Comparison of ENCODE assay signal across 8 cellular contexts in the genomic region with DNA sequence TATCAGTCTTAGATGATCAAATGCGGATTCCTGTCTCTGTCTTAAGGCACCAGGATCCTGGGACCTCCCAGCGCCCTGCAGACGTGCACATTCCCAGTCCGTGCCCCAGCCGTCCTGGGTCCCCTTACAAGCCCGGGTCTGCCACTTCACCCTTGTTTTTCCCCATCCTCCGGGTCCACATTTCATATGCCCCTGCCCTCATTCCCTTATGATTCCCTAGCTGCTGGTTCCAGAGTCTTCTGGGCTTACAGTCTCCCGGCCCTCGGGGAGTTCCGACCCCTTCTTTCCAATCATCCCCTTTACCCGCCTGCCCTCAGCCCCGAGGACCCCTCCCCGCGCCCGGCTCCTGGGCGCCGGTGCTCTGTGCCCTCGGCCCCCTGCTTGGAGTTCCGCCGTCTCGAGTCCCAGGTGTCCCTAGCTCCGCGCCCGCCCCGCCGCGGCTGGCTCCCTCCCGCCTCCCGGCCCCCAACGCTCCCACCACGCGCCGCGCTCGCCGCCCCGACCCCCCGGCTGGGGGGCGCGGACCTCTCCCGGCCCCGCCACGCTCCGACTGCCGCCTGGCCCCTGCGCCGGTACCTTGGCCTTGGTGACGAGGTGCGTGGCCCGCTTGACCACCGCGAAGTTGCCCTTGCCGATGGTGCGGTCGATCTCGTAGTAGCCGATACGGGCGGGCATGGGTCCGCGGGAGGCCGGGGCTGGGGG. TPM values are rescaled to one million over a fixed set of nuclear protein-coding genes. Genes with fewer than 3 reads are reported as not detected.
DNase-seq lines count a peak whose midpoint lies in the region; ATAC-seq and TF ChIP-seq lines count a peak whose summit lies in the region.

No MANE protein-coding gene starts in this region.

- H3F3A ChIP-seq in PC-3 (ENCODE audit: low read length, unreplicated experiment): no peaks in the 10 kb centered on the region

- no peaks in the 10 kb centered on the region for H3K36me3 ChIP-seq in PC-3 (ENCODE audit: low read depth, low read length)

- peak overlapping the region; percentile 95 for H3K4me3 ChIP-seq in PC-3 (ENCODE audit: low read length)
- peak overlapping the region; percentile 83 for H3K4me3 ChIP-seq in retinal pigment epithelial cell (ENCODE audit: low read length)

- DNase-seq in 8988T (peak; percentile 53), PC-3 (peak; percentile 33), hypothalamus (lab: John Stamatoyannopoulos, UW) (peak in 37 of 51 donors; percentile 23 to 82 (median 57)), retinal pigment epithelial cell (ENCODE audit: low read depth) (no peak), NCI-H2107 (lab: John Stamatoyannopoulos, UW) (no peak)

- TF ChIP-seq POLR2A in GM18505 (IDR thresholded peaks at IDR 0.05; ENCODE audit: borderline replicate concordance, extremely low read depth, insufficient read depth, insufficient read length): no peak

- H3K79me2 ChIP-seq in PC-3 (ENCODE audit: low read length): peaks cover 53% of the 10 kb centered on the region

- H3K9me3 ChIP-seq in PC-3 (ENCODE audit: low read length): no peaks in the 10 kb centered on the region

- no peaks in the 10 kb centered on the region for H3K27me3 ChIP-seq in PC-3 (ENCODE audit: low read length)

- H3K27ac ChIP-seq in PC-3 (ENCODE audit: low read length) (peak overlapping the region; percentile 31), angular gyrus (ENCODE audit: low read depth, low read length) (peak overlapping the region; percentile 95)

- CTCF ChIA-PET in PC-3 (lab: Charles Lee): interaction anchor here (0.6 kb wide), 1 partner anchor 210 kb away, joined by 3 read pairs; no protein-coding TSS in a partner anchor

- ATAC-seq in GM18505 (IDR thresholded peaks at IDR 0.05; ENCODE audit: unreplicated experiment): peak; percentile 22
- ATAC-seq in HG02973 (IDR thresholded peaks at IDR 0.05; ENCODE audit: unreplicated experiment): peak; percentile 8
- peak; percentile 32 for ATAC-seq in PC-3

- POLR2A ChIA-PET in PC-3 (lab: Charles Lee; ENCODE audit: unreplicated experiment): interaction anchor here (0.7 kb wide), 1 partner anchor 315 kb away, joined by 9 read pairs; no protein-coding TSS in a partner anchor

- peak overlapping the region; percentile 89 for H3K9ac ChIP-seq in PC-3 (ENCODE audit: low read length)

- H3K4me1 ChIP-seq in PC-3 (ENCODE audit: insufficient read depth, low read length): peaks cover 41% of the 10 kb centered on the region

- H3K4me2 ChIP-seq in PC-3 (ENCODE audit: low read length): peak overlapping the region; percentile 94

- BruUV-seq in PC-3 (replicated peaks; lab: Mats Ljungman, UMichigan): no TSS peak

- peak overlapping the region; percentile 44; the same call in 1 of the 2 replicates for H2AFZ ChIP-seq in PC-3 (ENCODE audit: low read length)

- intact Hi-C loops in PC-3 (cut with micrococcal nuclease): loop anchor here (1.0 to 2.0 kb wide), 2 partner anchors 25 to 86 kb away; no protein-coding TSS in a partner anchor

- TF ChIP-seq CTCF in PC-3 (conservative IDR thresholded peaks at IDR 0.05; ENCODE audit: low read depth, low read length): no peak
- no peak for TF ChIP-seq CTCF in retinal pigment epithelial cell (conservative IDR thresholded peaks at IDR 0.05; ENCODE audit: low read depth, low read length)

- H4K20me1 ChIP-seq in PC-3 (ENCODE audit: low read length): peaks cover 48% of the 10 kb centered on the region

- no peaks in the 10 kb centered on the region for H3K9me2 ChIP-seq in PC-3 (replicated peaks; ENCODE audit: low read length)

RNA-seq across cellular contexts. Expression of a gene that starts 0.5 kb away (rescaled TPM):
- 14.5 and 17.4 TPM in 2 replicates for total RNA-seq in PC-3 (2014; rRNA removed)

RNA-seq across cellular contexts. Expression of a gene that starts 46.4 kb away (rescaled TPM):
- total RNA-seq in PC-3 (2014; rRNA removed): 88.6 and 91.6 TPM in 2 replicates

Comparison
In these comparisons a context has a peak if more than half of its experiments do, and no peak if none do; other contexts are left out.
1. DNase-seq: peak in 8988T (single experiment), PC-3 (single experiment) and hypothalamus (37 of 51); none in retinal pigment epithelial cell (single experiment) and NCI-H2107 (single experiment).
2. Peak in every context shown above with its lines, with median percentiles within 50 percentile points of each other: ATAC-seq.